Comparison of ENCODE assay signal across 8 cellular contexts in the genomic region with DNA sequence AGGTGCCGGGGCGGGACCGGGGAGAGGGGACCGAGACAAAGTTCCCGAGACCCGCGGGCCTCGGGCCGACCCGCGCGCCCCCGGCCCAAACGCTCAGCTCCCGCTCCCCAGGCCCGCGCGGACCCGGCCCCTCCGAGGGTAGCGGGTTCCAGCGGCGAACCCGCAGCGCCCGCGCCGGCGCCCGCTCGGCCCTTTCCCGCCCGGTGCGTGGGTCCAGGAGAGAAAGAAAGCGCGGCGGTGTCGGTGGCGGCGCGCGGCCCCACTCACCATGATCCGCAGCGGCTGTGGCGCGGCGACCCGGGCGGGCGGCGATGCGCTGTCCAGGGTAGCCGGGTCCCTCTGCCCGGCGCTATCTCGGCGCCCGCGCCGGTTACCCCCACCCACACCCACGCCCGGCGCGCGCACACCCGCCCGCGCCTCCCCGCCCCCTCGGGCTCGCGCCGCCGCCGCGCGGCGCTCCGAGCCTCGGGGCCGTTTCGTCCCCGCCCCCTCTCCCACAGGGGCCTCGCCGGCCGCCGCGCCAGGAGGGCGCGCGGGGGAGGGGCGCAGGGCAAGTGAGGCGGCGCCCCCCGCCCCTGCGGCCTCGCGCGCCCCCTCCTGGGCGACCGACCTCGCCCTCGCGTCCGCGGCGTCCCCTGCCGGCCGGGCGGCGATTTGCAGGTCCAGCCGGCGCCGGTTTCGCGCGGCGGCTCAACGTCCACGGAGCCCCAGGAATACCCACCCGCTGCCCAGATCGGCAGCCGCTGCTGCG. TPM values are rescaled to one million over a fixed set of nuclear protein-coding genes. Genes with fewer than 3 reads are reported as not detected.
DNase-seq lines count a peak whose midpoint lies in the region; ATAC-seq and TF ChIP-seq lines count a peak whose summit lies in the region.

A gene with protein sequence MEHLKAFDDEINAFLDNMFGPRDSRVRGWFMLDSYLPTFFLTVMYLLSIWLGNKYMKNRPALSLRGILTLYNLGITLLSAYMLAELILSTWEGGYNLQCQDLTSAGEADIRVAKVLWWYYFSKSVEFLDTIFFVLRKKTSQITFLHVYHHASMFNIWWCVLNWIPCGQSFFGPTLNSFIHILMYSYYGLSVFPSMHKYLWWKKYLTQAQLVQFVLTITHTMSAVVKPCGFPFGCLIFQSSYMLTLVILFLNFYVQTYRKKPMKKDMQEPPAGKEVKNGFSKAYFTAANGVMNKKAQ (minus strand): TSS at position 345 of the 751 bp plus-strand sequence. CDS start 75 bp downstream, at position 270.

- in situ Hi-C loops in GM13976 (cut with MboI; ENCODE audit: low sequenced_read_pairs, unreplicated experiment): no loop called here

- peak within 1 kb of the TSS; percentile 39 for H3K4me3 ChIP-seq in LNCaP clone FGC (ENCODE audit: low read depth, low read length)
- peak within 1 kb of the TSS; percentile 64 for H3K4me3 ChIP-seq in psoas muscle

- H3K27me3 ChIP-seq in psoas muscle (ENCODE audit: insufficient read depth in 3 of 3, low read length in 2 of 3): peaks cover 13 to 78% (median 15%) of the 10 kb centered on the region in 3 donors

- no peaks in the 10 kb centered on the region for H3K9me3 Mint-ChIP-seq in activated T-helper 2 cell treated with anti-CD3 and anti-CD28 coated beads, Interferon-gamma antibody, Interleukin-2, Interleukin-4, amounts not matched to agents 10 μg/mL and 5 μg/mL and 100 μg/mL, durations not matched to agents 14 hours and 24 hours and 36 hours

- no peak within 1 kb of the TSS for H3K27ac ChIP-seq in psoas muscle

- no peak within 1 kb of the TSS for H3K27ac Mint-ChIP-seq in activated T-helper 2 cell treated with anti-CD3 and anti-CD28 coated beads, Interferon-gamma antibody, Interleukin-2, Interleukin-4, amounts not matched to agents 10 μg/mL and 5 μg/mL and 100 μg/mL, durations not matched to agents 14 hours and 24 hours and 36 hours

- H3K27me3 Mint-ChIP-seq in activated T-helper 2 cell treated with anti-CD3 and anti-CD28 coated beads, Interferon-gamma antibody, Interleukin-2, Interleukin-4, amounts not matched to agents 10 μg/mL and 5 μg/mL and 100 μg/mL, durations not matched to agents 14 hours and 24 hours and 36 hours (ENCODE audit: low read depth): peaks cover 68% of the 10 kb centered on the region

- H3K9me3 ChIP-seq in psoas muscle: no peaks in the 10 kb centered on the region

- peak; percentile 90 for ATAC-seq in Right ventricle myocardium superior (ENCODE audit: poor library complexity)
- peak in 2 of 4 donors; percentile 41 to 47 for ATAC-seq in psoas muscle
- no peak for ATAC-seq in HG03095 (IDR thresholded peaks at IDR 0.05; ENCODE audit: unreplicated experiment)

- peaks cover 7% of the 10 kb centered on the region for H3K4me1 Mint-ChIP-seq in activated T-helper 2 cell treated with anti-CD3 and anti-CD28 coated beads, Interferon-gamma antibody, Interleukin-2, Interleukin-4, amounts not matched to agents 10 μg/mL and 5 μg/mL and 100 μg/mL, durations not matched to agents 14 hours and 24 hours and 36 hours (ENCODE audit: low read depth)

- peak within 1 kb of the TSS; percentile 73 for H3K4me3 Mint-ChIP-seq in activated T-helper 2 cell treated with anti-CD3 and anti-CD28 coated beads, Interferon-gamma antibody, Interleukin-2, Interleukin-4, amounts not matched to agents 10 μg/mL and 5 μg/mL and 100 μg/mL, durations not matched to agents 14 hours and 24 hours and 36 hours (ENCODE audit: low read depth)

- peak; percentile 81 for DNase-seq in AG08396 (ENCODE audit: low spot score)
- peak; percentile 72 for DNase-seq in GM13976 (ENCODE audit: low spot score)
- DNase-seq in LNCaP clone FGC (ENCODE audit: low read depth): no peak
- DNase-seq in activated T-helper 2 cell treated with anti-CD3 and anti-CD28 coated beads, Interferon-gamma antibody, Interleukin-2, Interleukin-4, amounts not matched to agents 10 μg/mL and 5 μg/mL and 100 μg/mL, durations not matched to agents 14 hours and 24 hours and 36 hours (ENCODE audit: low spot score): no peak
- DNase-seq in Right ventricle myocardium superior: peak; percentile 64
- peak; percentile 19 to 57 for DNase-seq in psoas muscle
- no peak for DNase-seq in superior temporal gyrus (ENCODE audit: extremely low spot score)

- H3K36me3 Mint-ChIP-seq in activated T-helper 2 cell treated with anti-CD3 and anti-CD28 coated beads, Interferon-gamma antibody, Interleukin-2, Interleukin-4, amounts not matched to agents 10 μg/mL and 5 μg/mL and 100 μg/mL, durations not matched to agents 14 hours and 24 hours and 36 hours (ENCODE audit: low read depth): no peaks in the 10 kb centered on the region

- H3K36me3 ChIP-seq in psoas muscle (ENCODE audit: insufficient read depth in 1 of 2, low read depth in 1 of 2): no peaks in the 10 kb centered on the region

- intact Hi-C loops in activated T-helper 2 cell treated with anti-CD3 and anti-CD28 coated beads, Interferon-gamma antibody, Interleukin-2, Interleukin-4, amounts not matched to agents 10 μg/mL and 5 μg/mL and 100 μg/mL, durations not matched to agents 14 hours and 24 hours and 36 hours (cut with micrococcal nuclease): loop anchor here (10.0 kb wide), 1 partner anchor 619 kb away; no protein-coding TSS in a partner anchor
- intact Hi-C loops in Right ventricle myocardium superior (cut with DNase I): no loop called here
- intact Hi-C loops in psoas muscle (cut with DNase I): no loop called here

- 1 to 3% (median 2%) methylated on average over 29 to 123 of the region's 124 CpGs for WGBS in psoas muscle, 3 donors

- peak; percentile 52 for TF ChIP-seq CTCF in GM13976 (IDR thresholded peaks at IDR 0.05; ENCODE audit: borderline replicate concordance, control extremely low read depth, extremely low read depth, insufficient read depth, missing control alignments)
- TF ChIP-seq CTCF in LNCaP clone FGC (IDR thresholded peaks at IDR 0.05; ENCODE audit: control insufficient read depth, extremely low read depth, insufficient read depth): peak; percentile 71
- peak; percentile 41 for TF ChIP-seq CTCF in psoas muscle (IDR thresholded peaks at IDR 0.05)

- no peaks in the 10 kb centered on the region for H3K4me1 ChIP-seq in psoas muscle

RNA-seq across cellular contexts. Expression of the gene that starts here (rescaled TPM):
- total RNA-seq in activated T-helper 2 cell treated with anti-CD3 and anti-CD28 coated beads, Interferon-gamma antibody, Interleukin-2, Interleukin-4, amounts not matched to agents 10 μg/mL and 5 μg/mL and 100 μg/mL, durations not matched to agents 14 hours and 24 hours and 36 hours: not detected in 2 replicates
- total RNA-seq in Right ventricle myocardium superior (1.1 TPM), psoas muscle (under 1 TPM; 0.36 to 0.93 (median 0.56) TPM)
- under 1 TPM; 0.34 to 0.74 (median 0.57) TPM for polyA plus RNA-seq in psoas muscle

Comparison
In these comparisons a context has a peak if more than half of its experiments do, and no peak if none do; other contexts are left out.
1. Peak in DNase-seq and H3K4me3 ChIP-seq in psoas muscle; RNA of the gene not detected or under 1 TPM.
2. DNase-seq: peak in AG08396 (single experiment), GM13976 (single experiment) and Right ventricle myocardium superior (single experiment); none in LNCaP clone FGC (single experiment), activated T-helper 2 cell treated with anti-CD3 and anti-CD28 coated beads, Interferon-gamma antibody, Interleukin-2, Interleukin-4, amounts not matched to agents 10 μg/mL and 5 μg/mL and 100 μg/mL, durations not matched to agents 14 hours and 24 hours and 36 hours (single experiment) and superior temporal gyrus (single experiment).
3. Peak in every context shown above with its lines, with median percentiles within 50 percentile points of each other: CTCF ChIP-seq.